ENCODE assay signal across 13 cellular contexts in the genomic region with DNA sequence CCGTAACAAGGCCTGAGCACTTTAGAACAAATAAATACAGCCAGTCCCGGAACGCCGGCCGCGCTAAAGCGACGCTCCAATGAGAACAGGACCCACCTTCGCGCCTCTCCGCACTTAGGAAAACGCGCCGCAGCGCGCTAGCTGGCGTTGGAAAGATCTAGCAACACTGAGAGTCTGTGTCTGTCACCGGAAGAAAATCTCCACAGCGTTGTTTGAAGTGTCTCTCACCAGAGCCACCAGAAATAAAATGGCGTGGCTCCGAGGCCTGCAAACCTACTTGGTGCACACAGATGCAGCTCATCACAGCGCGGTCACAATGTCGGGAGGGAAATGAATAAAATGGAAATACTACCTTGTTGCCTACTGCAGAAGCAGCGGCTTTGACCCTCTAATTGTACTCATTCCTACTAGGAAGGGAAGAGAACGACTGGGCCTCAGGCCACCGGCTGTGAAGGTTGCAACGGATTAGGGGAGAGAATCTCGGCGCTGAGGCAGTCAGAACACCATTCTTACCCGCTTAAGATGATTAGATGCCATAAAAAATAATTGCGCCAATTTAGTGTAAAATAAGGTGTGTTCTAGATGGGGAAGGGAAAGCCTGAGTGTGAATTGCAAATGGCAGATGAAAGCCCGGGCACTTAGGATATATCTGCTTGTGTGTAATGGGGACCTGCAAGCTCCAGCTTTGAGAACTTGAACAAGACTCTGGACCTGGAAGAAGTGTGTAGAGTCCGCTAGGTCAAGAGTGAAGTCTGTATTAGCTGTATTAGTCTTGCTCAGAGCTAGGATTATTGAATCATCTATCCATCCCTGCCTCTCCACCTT. TPM values are rescaled to one million over a fixed set of nuclear protein-coding genes. Genes with fewer than 3 reads are reported as not detected.
DNase-seq lines count a peak whose midpoint lies in the region; ATAC-seq and TF ChIP-seq lines count a peak whose summit lies in the region.
"Had no signal": no experiment of that assay in that cellular context is flagged by ENCODE, and none has a peak within 500 bp of the region (broad histone marks: within the 10 kb centered on the region; RNA-seq: fewer than 3 reads in every experiment).

No MANE protein-coding gene starts in this region.

- no peak overlapping the region for H3K27ac ChIP-seq in iPS-18a (ENCODE audit: low read length)
- H3K27ac ChIP-seq: uterus had no signal

- intact Hi-C loops in activated CD8-positive, alpha-beta T cell treated with anti-CD3 and anti-CD28 coated beads for 36 hours (cut with micrococcal nuclease), result loop anchor here (10.0 kb wide), 1 partner anchor 1877 kb away; no protein-coding TSS in a partner anchor

- peaks cover 41% of the 10 kb centered on the region for H3K4me1 ChIP-seq in iPS-18a (ENCODE audit: control insufficient read depth, low read depth, low read length)
- H3K4me1 ChIP-seq in BE2C, result no peaks in the 10 kb centered on the region; the same call in 1 of the 2 replicates

- H3K4me3 ChIP-seq in iPS-18a (ENCODE audit: low read length), result peak overlapping the region; percentile 34
- H3K4me3 ChIP-seq in BE2C (ENCODE audit: low read depth, low read length), result no peak overlapping the region
- H3K4me3 ChIP-seq: uterus had no signal

- no peak overlapping the region for H3K4me3 Mint-ChIP-seq in activated CD8-positive, alpha-beta T cell treated with anti-CD3 and anti-CD28 coated beads for 36 hours
- H3K4me3 Mint-ChIP-seq in stimulated activated naive B cell treated with anti-CD40 and anti-IgM and Interleukin-4, amounts not matched to agents 10 μg/mL and 1 μg/mL and 100 μg/mL, for 72 hours, result peak overlapping the region; percentile 49 to 59

- H3K4me1 Mint-ChIP-seq in activated CD8-positive, alpha-beta T cell treated with anti-CD3 and anti-CD28 coated beads for 36 hours (ENCODE audit: low read depth), result peaks cover 38% of the 10 kb centered on the region
- H3K4me1 Mint-ChIP-seq in stimulated activated naive B cell treated with anti-CD40 and anti-IgM and Interleukin-4, amounts not matched to agents 10 μg/mL and 1 μg/mL and 100 μg/mL, for 72 hours, result peaks cover 41 to 61% of the 10 kb centered on the region in 2 donors

- TF ChIP-seq CTCF in activated CD8-positive, alpha-beta T cell treated with anti-CD3 and anti-CD28 coated beads for 36 hours (IDR thresholded peaks at IDR 0.05), result no peak
- no peak for TF ChIP-seq CTCF in BE2C (IDR thresholded peaks at IDR 0.05; ENCODE audit: low read depth, low read length)

- H3K9me3 ChIP-seq in iPS-18a (ENCODE audit: control insufficient read depth, low read depth, low read length), result no peaks in the 10 kb centered on the region
- H3K9me3 ChIP-seq in BE2C, result no peaks in the 10 kb centered on the region
- H3K9me3 ChIP-seq: uterus had no signal

- CTCF ChIA-PET in activated CD8-positive, alpha-beta T cell treated with anti-CD3 and anti-CD28 coated beads for 36 hours (lab: Charles Lee), result interaction anchor here (1.0 to 5.8 kb wide), 5 partner anchors 11 to 412 kb away, joined by 4 to 65 read pairs (median 6); no protein-coding TSS in a partner anchor

- peaks cover 10% of the 10 kb centered on the region for H3K36me3 Mint-ChIP-seq in activated CD8-positive, alpha-beta T cell treated with anti-CD3 and anti-CD28 coated beads for 36 hours (ENCODE audit: low read depth)
- peaks cover 2 to 8% of the 10 kb centered on the region in 2 donors for H3K36me3 Mint-ChIP-seq in stimulated activated naive B cell treated with anti-CD40 and anti-IgM and Interleukin-4, amounts not matched to agents 10 μg/mL and 1 μg/mL and 100 μg/mL, for 72 hours

- peaks cover 81% of the 10 kb centered on the region for H3K27me3 Mint-ChIP-seq in activated CD8-positive, alpha-beta T cell treated with anti-CD3 and anti-CD28 coated beads for 36 hours
- H3K27me3 Mint-ChIP-seq in stimulated activated naive B cell treated with anti-CD40 and anti-IgM and Interleukin-4, amounts not matched to agents 10 μg/mL and 1 μg/mL and 100 μg/mL, for 72 hours, result peaks cover 75 to 92% of the 10 kb centered on the region in 2 donors

- no peak overlapping the region for H3K9ac ChIP-seq in iPS-18a (ENCODE audit: low read length)

- no peak overlapping the region for H3K27ac Mint-ChIP-seq in activated CD8-positive, alpha-beta T cell treated with anti-CD3 and anti-CD28 coated beads for 36 hours
- no peak overlapping the region for H3K27ac Mint-ChIP-seq in stimulated activated naive B cell treated with anti-CD40 and anti-IgM and Interleukin-4, amounts not matched to agents 10 μg/mL and 1 μg/mL and 100 μg/mL, for 72 hours

- H3K27me3 ChIP-seq in iPS-18a (ENCODE audit: control insufficient read depth, insufficient read depth, low read length) (peaks cover 100% of the 10 kb centered on the region), BE2C (peaks cover 95% of the 10 kb centered on the region)

- H3K9me3 Mint-ChIP-seq in activated CD8-positive, alpha-beta T cell treated with anti-CD3 and anti-CD28 coated beads for 36 hours, result peaks cover 6% of the 10 kb centered on the region
- H3K9me3 Mint-ChIP-seq in stimulated activated naive B cell treated with anti-CD40 and anti-IgM and Interleukin-4, amounts not matched to agents 10 μg/mL and 1 μg/mL and 100 μg/mL, for 72 hours, result peaks cover 0 to 6% of the 10 kb centered on the region in 2 donors

- POLR2A ChIA-PET in activated CD8-positive, alpha-beta T cell treated with anti-CD3 and anti-CD28 coated beads for 36 hours (lab: Charles Lee), result interaction anchor here (1.3 kb wide), 1 partner anchor 11 kb away, joined by 4 read pairs; no protein-coding TSS in a partner anchor

- H3K36me3 ChIP-seq in iPS-18a (ENCODE audit: control insufficient read depth, low read depth, low read length) (no peaks in the 10 kb centered on the region), BE2C (no peaks in the 10 kb centered on the region)
- H3K36me3 ChIP-seq: uterus had no signal

- ATAC-seq in activated CD8-positive, alpha-beta T cell treated with anti-CD3 and anti-CD28 coated beads for 36 hours, result no peak
- no peak for ATAC-seq in stimulated activated naive B cell treated with anti-CD40 and anti-IgM and Interleukin-4, amounts not matched to agents 10 μg/mL and 1 μg/mL and 100 μg/mL, for 72 hours (replicated peaks)
- ATAC-seq in HG03025 (IDR thresholded peaks at IDR 0.05; ENCODE audit: low FRiP score, unreplicated experiment), result no peak

- DNase-seq in activated T-cell treated with anti-CD3 and anti-CD28 coated beads, Interleukin-2, amount 50 U/mL, for 48 hours, result peak; percentile 25 to 28
- DNase-seq in activated T-cell treated with anti-CD3 and anti-CD28 coated beads, Interleukin-2, amount 50 U/mL, for 1 hour, result no peak
- DNase-seq in activated CD8-positive, alpha-beta T cell treated with anti-CD3 and anti-CD28 coated beads for 36 hours, result peak; percentile 14
- DNase-seq in stimulated activated naive B cell treated with anti-CD40 and anti-IgM and Interleukin-4, amounts not matched to agents 10 μg/mL and 1 μg/mL and 100 μg/mL, for 72 hours, result no peak
- DNase-seq in BE2C (no peak), GM19240 (ENCODE audit: insufficient read length, low spot score) (no peak)
- DNase-seq: DMS79, NCI-H2081, uterus had no signal

RNA-seq across cellular contexts. Expression of a gene that starts 4.5 kb away (rescaled TPM):
- total RNA-seq in activated CD8-positive, alpha-beta T cell treated with anti-CD3 and anti-CD28 coated beads for 36 hours, result under 1 TPM; 0.13 to 0.16 TPM
- polyA plus RNA-seq in BE2C (2012; ENCODE audit: insufficient read depth, insufficient read length, low read depth), result not detected
- total RNA-seq: LHCN-M2, uterus had no signal
- polyA plus RNA-seq: AG04450 had no signal

Comparison
In these comparisons a context has a peak if more than half of its experiments do, and no peak if none do; other contexts are left out.
1. DNase-seq: peak in activated T-cell treated with anti-CD3 and anti-CD28 coated beads, Interleukin-2, amount 50 U/mL, for 48 hours (2 of 2) and activated CD8-positive, alpha-beta T cell treated with anti-CD3 and anti-CD28 coated beads for 36 hours (single experiment); none in activated T-cell treated with anti-CD3 and anti-CD28 coated beads, Interleukin-2, amount 50 U/mL, for 1 hour (single experiment), stimulated activated naive B cell treated with anti-CD40 and anti-IgM and Interleukin-4, amounts not matched to agents 10 μg/mL and 1 μg/mL and 100 μg/mL, for 72 hours (single experiment), BE2C (single experiment) and GM19240 (single experiment).